ENCODE assay signal across 1 cellular context in genomic region chr16:48385272-48385953, GRCh38.
A peak's percentile ranks its signal among the peaks of the same experiment; 100 is the strongest.
TF ChIP-seq lines count a peak whose summit lies in the region.

TSS of gene SIAH1 (minus strand) at chr16:48385413. CDS start at chr16:48362428, 22,985 bp downstream.

TF ChIP-seq in HEK293, 187 proteins besides CTCF, POLR2A, EP300 and RAD21 (continued from another document):
- TF ChIP-seq KLF16 (tag by site-specific recombination; IDR thresholded peaks at IDR 0.05) (no peak), ZNF37A (tag by site-specific recombination; IDR thresholded peaks at IDR 0.05) (no peak), ZXDB (tag by site-specific recombination; IDR thresholded peaks at IDR 0.05) (peak; percentile 64; the same call in 1 of the 2 replicates), ZSCAN16 (tag by site-specific recombination; IDR thresholded peaks at IDR 0.05) (no peak), ZNF785 (tag by site-specific recombination; IDR thresholded peaks at IDR 0.05) (no peak), ZNF561 (tag by site-specific recombination; IDR thresholded peaks at IDR 0.05; ENCODE audit: borderline replicate concordance) (0 out of 2 replicates have a peak, but pooled peaks have one; percentile 27), GLIS1 (tag by site-specific recombination; IDR thresholded peaks at IDR 0.05) (peak; percentile 47; the same call in 1 of the 2 replicates), ZSCAN4 (tag by site-specific recombination; IDR thresholded peaks at IDR 0.05) (no peak), ZNF302 (tag by site-specific recombination; IDR thresholded peaks at IDR 0.05; ENCODE audit: low read depth) (no peak), ZNF660 (tag by site-specific recombination; IDR thresholded peaks at IDR 0.05) (peak; percentile 74), ZNF629 (tag by site-specific recombination; IDR thresholded peaks at IDR 0.05) (no peak), ZNF768 (tag by site-specific recombination; IDR thresholded peaks at IDR 0.05) (no peak), ZNF426 (tag by site-specific recombination; IDR thresholded peaks at IDR 0.05) (no peak), RBAK (tag by site-specific recombination; IDR thresholded peaks at IDR 0.05) (no peak), ZNF513 (tag by site-specific recombination; IDR thresholded peaks at IDR 0.05) (no peak), ZNF239 (tag by site-specific recombination; IDR thresholded peaks at IDR 0.05) (no peak), ZNF366 (tag by site-specific recombination; conservative IDR thresholded peaks at IDR 0.05) (no peak), ZSCAN5A (tag by site-specific recombination; IDR thresholded peaks at IDR 0.05) (no peak), ZNF488 (tag by site-specific recombination; IDR thresholded peaks at IDR 0.05) (no peak), KLF7 (tag by site-specific recombination; IDR thresholded peaks at IDR 0.05; ENCODE audit: borderline replicate concordance) (no peak), ZFP69B (tag by site-specific recombination; IDR thresholded peaks at IDR 0.05) (no peak), ZNF121 (tag by site-specific recombination; IDR thresholded peaks at IDR 0.05) (no peak), ZNF354C (tag by site-specific recombination; IDR thresholded peaks at IDR 0.05; ENCODE audit: borderline replicate concordance, low read depth) (no peak), ZNF10 (tag by site-specific recombination; IDR thresholded peaks at IDR 0.05) (no peak), TCF7L2 (IDR thresholded peaks at IDR 0.05; ENCODE audit: borderline replicate concordance, low read depth, low read length) (peak; percentile 68), BCL11B (tag by site-specific recombination; IDR thresholded peaks at IDR 0.05; ENCODE audit: low read depth) (0 out of 2 replicates have a peak, but pooled peaks have one; percentile 66), ZNF654 (tag by site-specific recombination; IDR thresholded peaks at IDR 0.05; ENCODE audit: low read depth) (no peak), ZNF223 (tag by site-specific recombination; IDR thresholded peaks at IDR 0.05) (no peak), ZNF704 (tag by site-specific recombination; IDR thresholded peaks at IDR 0.05) (no peak)
